15 cellular contexts compared by ENCODE assay signal in the genomic region with DNA sequence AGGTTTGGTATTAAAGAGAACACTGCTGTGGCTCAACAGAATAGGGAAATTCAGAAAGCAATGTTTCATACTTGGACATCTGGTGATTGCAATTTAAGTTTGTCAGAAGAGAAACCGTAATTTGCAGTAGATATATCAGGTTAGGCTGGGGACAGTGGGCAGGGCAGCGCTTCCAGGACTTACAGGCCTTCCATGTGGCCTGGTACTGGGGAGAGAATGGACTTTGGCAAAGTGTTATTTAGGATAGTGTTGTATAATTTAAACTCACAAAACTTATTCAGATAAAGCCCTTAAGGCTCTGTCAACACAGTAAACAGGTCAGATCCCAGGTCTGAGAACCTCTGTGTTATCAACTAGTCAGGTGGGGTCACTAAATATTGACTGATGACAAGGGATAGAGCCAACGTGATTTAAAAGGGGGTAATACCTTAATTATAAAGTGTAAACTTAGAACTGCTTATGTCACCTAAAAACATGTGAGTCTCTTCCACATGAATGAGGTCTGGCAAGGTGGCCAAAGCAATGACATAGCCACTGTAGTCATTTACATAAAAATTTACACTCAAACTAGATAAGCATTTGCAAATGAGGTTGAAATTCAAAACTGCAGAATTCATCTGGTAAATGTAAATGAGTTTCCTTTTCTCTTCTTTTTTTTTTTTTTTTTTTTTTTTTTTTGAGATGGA.
DNase-seq lines count a peak whose midpoint lies in the region; ATAC-seq and TF ChIP-seq lines count a peak whose summit lies in the region.
"Had no signal": no experiment of that assay in that cellular context is flagged by ENCODE, and none has a peak within 500 bp of the region (broad histone marks: within the 10 kb centered on the region; RNA-seq: fewer than 3 reads in every experiment).

No MANE protein-coding gene starts in this region.

- CTCF ChIA-PET in naive thymus-derived CD4-positive, alpha-beta T cell (lab: Charles Lee) = no interaction called here

- DNase-seq in NAMALWA (ENCODE audit: low spot score) (peak; percentile 64), anterior cingulate cortex (lab: John Stamatoyannopoulos, UW) (no peak), T-helper 2 cell (no peak)
- DNase-seq in naive thymus-derived CD4-positive, alpha-beta T cell = no peak
- no peak for DNase-seq in naive thymus-derived CD8-positive, alpha-beta T cell
- DNase-seq: activated CD4-positive, alpha-beta T cell treated with anti-CD3 and anti-CD28 coated beads for 36 hours; activated effector memory CD4-positive, alpha-beta T cell treated with anti-CD3 and anti-CD28 coated beads, Interleukin-2, amount 50 U/mL, for 16 hours; CD8-positive, alpha-beta memory T cell; NCI-H524 treated with DMSO at 0.1 percent for 48 hours had no signal

- no peaks in the 10 kb centered on the region for H3K9me3 ChIP-seq in naive thymus-derived CD4-positive, alpha-beta T cell (ENCODE audit: control insufficient read depth in 2 of 3, low read length in 3 of 3)
- H3K9me3 ChIP-seq: SJSA1 had no signal

- H3K27ac ChIP-seq in naive thymus-derived CD4-positive, alpha-beta T cell (ENCODE audit: low read depth, low read length) = no peak overlapping the region
- H3K27ac ChIP-seq: SJSA1 had no signal

- peaks cover 0 to 8% (median 0%) of the 10 kb centered on the region in 11 donors for H3K9me3 Mint-ChIP-seq in naive thymus-derived CD4-positive, alpha-beta T cell
- peaks cover 0 to 5% (median 0%) of the 10 kb centered on the region in 9 donors for H3K9me3 Mint-ChIP-seq in naive thymus-derived CD8-positive, alpha-beta T cell
- H3K9me3 Mint-ChIP-seq: CD8-positive, alpha-beta memory T cell had no signal

- POLR2A ChIA-PET in naive thymus-derived CD4-positive, alpha-beta T cell (lab: Charles Lee) = no interaction called here
- POLR2A ChIA-PET in naive thymus-derived CD8-positive, alpha-beta T cell (lab: Charles Lee) = no interaction called here

- H3K36me3 Mint-ChIP-seq in naive thymus-derived CD4-positive, alpha-beta T cell = peaks cover 14 to 62% (median 39%) of the 10 kb centered on the region in 5 donors
- peaks cover 13 to 43% (median 31%) of the 10 kb centered on the region in 3 donors for H3K36me3 Mint-ChIP-seq in naive thymus-derived CD8-positive, alpha-beta T cell

- H3K4me3 Mint-ChIP-seq in naive thymus-derived CD4-positive, alpha-beta T cell = no peak overlapping the region
- H3K4me3 Mint-ChIP-seq in naive thymus-derived CD8-positive, alpha-beta T cell = no peak overlapping the region
- H3K4me3 Mint-ChIP-seq: activated CD4-positive, alpha-beta T cell treated with anti-CD3 and anti-CD28 coated beads for 36 hours; CD8-positive, alpha-beta memory T cell; natural killer cell treated with Interleukin-12 subunit alpha and Interleukin-12 subunit beta and Interleukin-15 and Interleukin-18, amount 100 ng/mL, for 72 hours had no signal

- H3K4me3 ChIP-seq in naive thymus-derived CD4-positive, alpha-beta T cell (ENCODE audit: low read length) = no peak overlapping the region
- H3K4me3 ChIP-seq: SJSA1, skin epidermis had no signal

- no peaks in the 10 kb centered on the region for H3K27me3 ChIP-seq in naive thymus-derived CD4-positive, alpha-beta T cell (ENCODE audit: control insufficient read depth in 2 of 2, insufficient read depth in 2 of 2, low read length in 2 of 2)
- H3K27me3 ChIP-seq: SJSA1 had no signal

- no peak overlapping the region for H3K27ac Mint-ChIP-seq in naive thymus-derived CD4-positive, alpha-beta T cell
- peak overlapping the region in 4 of 10 donors; percentile 7 to 28 (median 17) for H3K27ac Mint-ChIP-seq in naive thymus-derived CD8-positive, alpha-beta T cell
- H3K27ac Mint-ChIP-seq: activated CD4-positive, alpha-beta T cell treated with anti-CD3 and anti-CD28 coated beads for 36 hours; natural killer cell treated with Interleukin-12 subunit alpha and Interleukin-12 subunit beta and Interleukin-15 and Interleukin-18, amount 100 ng/mL, for 72 hours had no signal

- H3K27me3 Mint-ChIP-seq in naive thymus-derived CD4-positive, alpha-beta T cell = no peaks in the 10 kb centered on the region
- no peaks in the 10 kb centered on the region for H3K27me3 Mint-ChIP-seq in naive thymus-derived CD8-positive, alpha-beta T cell
- H3K27me3 Mint-ChIP-seq: activated CD4-positive, alpha-beta T cell treated with anti-CD3 and anti-CD28 coated beads for 36 hours; CD8-positive, alpha-beta memory T cell; natural killer cell treated with Interleukin-12 subunit alpha and Interleukin-12 subunit beta and Interleukin-15 and Interleukin-18, amount 100 ng/mL, for 72 hours had no signal

- H3K4me1 Mint-ChIP-seq in naive thymus-derived CD4-positive, alpha-beta T cell = peaks cover 0 to 16% (median 0%) of the 10 kb centered on the region in 7 donors
- H3K4me1 Mint-ChIP-seq in naive thymus-derived CD8-positive, alpha-beta T cell = peaks cover 2 to 45% (median 9%) of the 10 kb centered on the region in 4 donors
- H3K4me1 Mint-ChIP-seq: activated CD4-positive, alpha-beta T cell treated with anti-CD3 and anti-CD28 coated beads for 36 hours had no signal

- peaks cover 0 to 9% (median 0%) of the 10 kb centered on the region in 3 experiments for H3K36me3 ChIP-seq in naive thymus-derived CD4-positive, alpha-beta T cell (ENCODE audit: control insufficient read depth in 2 of 3, insufficient read depth in 3 of 3, low read length in 3 of 3)
- H3K36me3 ChIP-seq: SJSA1 had no signal

- peak; percentile 83 for TF ChIP-seq POLR2A in GM18505 (IDR thresholded peaks at IDR 0.05; ENCODE audit: borderline replicate concordance, extremely low read depth, insufficient read depth, insufficient read length)

- ATAC-seq in GM18505 (IDR thresholded peaks at IDR 0.05; ENCODE audit: unreplicated experiment) (no peak), GM21786 (IDR thresholded peaks at IDR 0.05; ENCODE audit: unreplicated experiment) (peak; percentile 25), HG03520 (IDR thresholded peaks at IDR 0.05; ENCODE audit: unreplicated experiment) (no peak)
- peak; percentile 39 for ATAC-seq in naive thymus-derived CD4-positive, alpha-beta T cell
- ATAC-seq in naive thymus-derived CD8-positive, alpha-beta T cell = no peak
- ATAC-seq: activated CD4-positive, alpha-beta T cell treated with anti-CD3 and anti-CD28 coated beads for 36 hours; natural killer cell treated with Interleukin-12 subunit alpha and Interleukin-12 subunit beta and Interleukin-15 and Interleukin-18, amount 100 ng/mL, for 72 hours had no signal

- H3K4me1 ChIP-seq in naive thymus-derived CD4-positive, alpha-beta T cell (ENCODE audit: control insufficient read depth in 2 of 2, insufficient read depth in 2 of 2, low read length in 2 of 2) = no peaks in the 10 kb centered on the region
- H3K4me1 ChIP-seq: SJSA1 had no signal

- intact Hi-C loops in naive thymus-derived CD4-positive, alpha-beta T cell (cut with micrococcal nuclease) = no loop called here

Comparison
In these comparisons a context has a peak if more than half of its experiments do, and no peak if none do; other contexts are left out.
1. ATAC-seq: peak in GM21786 (single experiment) and naive thymus-derived CD4-positive, alpha-beta T cell (single experiment); none in GM18505 (single experiment), HG03520 (single experiment) and naive thymus-derived CD8-positive, alpha-beta T cell (0 of 2).